ENCODE assay signal across 1 cellular context in genomic region chr12:127343941-127344340, GRCh38.
TF ChIP-seq lines count a peak whose summit lies in the region.

No MANE protein-coding gene starts in this region.

TF ChIP-seq in H1, 55 proteins besides CTCF, POLR2A, EP300 and RAD21 (continued from another document):
- TF ChIP-seq, protein P1, sequence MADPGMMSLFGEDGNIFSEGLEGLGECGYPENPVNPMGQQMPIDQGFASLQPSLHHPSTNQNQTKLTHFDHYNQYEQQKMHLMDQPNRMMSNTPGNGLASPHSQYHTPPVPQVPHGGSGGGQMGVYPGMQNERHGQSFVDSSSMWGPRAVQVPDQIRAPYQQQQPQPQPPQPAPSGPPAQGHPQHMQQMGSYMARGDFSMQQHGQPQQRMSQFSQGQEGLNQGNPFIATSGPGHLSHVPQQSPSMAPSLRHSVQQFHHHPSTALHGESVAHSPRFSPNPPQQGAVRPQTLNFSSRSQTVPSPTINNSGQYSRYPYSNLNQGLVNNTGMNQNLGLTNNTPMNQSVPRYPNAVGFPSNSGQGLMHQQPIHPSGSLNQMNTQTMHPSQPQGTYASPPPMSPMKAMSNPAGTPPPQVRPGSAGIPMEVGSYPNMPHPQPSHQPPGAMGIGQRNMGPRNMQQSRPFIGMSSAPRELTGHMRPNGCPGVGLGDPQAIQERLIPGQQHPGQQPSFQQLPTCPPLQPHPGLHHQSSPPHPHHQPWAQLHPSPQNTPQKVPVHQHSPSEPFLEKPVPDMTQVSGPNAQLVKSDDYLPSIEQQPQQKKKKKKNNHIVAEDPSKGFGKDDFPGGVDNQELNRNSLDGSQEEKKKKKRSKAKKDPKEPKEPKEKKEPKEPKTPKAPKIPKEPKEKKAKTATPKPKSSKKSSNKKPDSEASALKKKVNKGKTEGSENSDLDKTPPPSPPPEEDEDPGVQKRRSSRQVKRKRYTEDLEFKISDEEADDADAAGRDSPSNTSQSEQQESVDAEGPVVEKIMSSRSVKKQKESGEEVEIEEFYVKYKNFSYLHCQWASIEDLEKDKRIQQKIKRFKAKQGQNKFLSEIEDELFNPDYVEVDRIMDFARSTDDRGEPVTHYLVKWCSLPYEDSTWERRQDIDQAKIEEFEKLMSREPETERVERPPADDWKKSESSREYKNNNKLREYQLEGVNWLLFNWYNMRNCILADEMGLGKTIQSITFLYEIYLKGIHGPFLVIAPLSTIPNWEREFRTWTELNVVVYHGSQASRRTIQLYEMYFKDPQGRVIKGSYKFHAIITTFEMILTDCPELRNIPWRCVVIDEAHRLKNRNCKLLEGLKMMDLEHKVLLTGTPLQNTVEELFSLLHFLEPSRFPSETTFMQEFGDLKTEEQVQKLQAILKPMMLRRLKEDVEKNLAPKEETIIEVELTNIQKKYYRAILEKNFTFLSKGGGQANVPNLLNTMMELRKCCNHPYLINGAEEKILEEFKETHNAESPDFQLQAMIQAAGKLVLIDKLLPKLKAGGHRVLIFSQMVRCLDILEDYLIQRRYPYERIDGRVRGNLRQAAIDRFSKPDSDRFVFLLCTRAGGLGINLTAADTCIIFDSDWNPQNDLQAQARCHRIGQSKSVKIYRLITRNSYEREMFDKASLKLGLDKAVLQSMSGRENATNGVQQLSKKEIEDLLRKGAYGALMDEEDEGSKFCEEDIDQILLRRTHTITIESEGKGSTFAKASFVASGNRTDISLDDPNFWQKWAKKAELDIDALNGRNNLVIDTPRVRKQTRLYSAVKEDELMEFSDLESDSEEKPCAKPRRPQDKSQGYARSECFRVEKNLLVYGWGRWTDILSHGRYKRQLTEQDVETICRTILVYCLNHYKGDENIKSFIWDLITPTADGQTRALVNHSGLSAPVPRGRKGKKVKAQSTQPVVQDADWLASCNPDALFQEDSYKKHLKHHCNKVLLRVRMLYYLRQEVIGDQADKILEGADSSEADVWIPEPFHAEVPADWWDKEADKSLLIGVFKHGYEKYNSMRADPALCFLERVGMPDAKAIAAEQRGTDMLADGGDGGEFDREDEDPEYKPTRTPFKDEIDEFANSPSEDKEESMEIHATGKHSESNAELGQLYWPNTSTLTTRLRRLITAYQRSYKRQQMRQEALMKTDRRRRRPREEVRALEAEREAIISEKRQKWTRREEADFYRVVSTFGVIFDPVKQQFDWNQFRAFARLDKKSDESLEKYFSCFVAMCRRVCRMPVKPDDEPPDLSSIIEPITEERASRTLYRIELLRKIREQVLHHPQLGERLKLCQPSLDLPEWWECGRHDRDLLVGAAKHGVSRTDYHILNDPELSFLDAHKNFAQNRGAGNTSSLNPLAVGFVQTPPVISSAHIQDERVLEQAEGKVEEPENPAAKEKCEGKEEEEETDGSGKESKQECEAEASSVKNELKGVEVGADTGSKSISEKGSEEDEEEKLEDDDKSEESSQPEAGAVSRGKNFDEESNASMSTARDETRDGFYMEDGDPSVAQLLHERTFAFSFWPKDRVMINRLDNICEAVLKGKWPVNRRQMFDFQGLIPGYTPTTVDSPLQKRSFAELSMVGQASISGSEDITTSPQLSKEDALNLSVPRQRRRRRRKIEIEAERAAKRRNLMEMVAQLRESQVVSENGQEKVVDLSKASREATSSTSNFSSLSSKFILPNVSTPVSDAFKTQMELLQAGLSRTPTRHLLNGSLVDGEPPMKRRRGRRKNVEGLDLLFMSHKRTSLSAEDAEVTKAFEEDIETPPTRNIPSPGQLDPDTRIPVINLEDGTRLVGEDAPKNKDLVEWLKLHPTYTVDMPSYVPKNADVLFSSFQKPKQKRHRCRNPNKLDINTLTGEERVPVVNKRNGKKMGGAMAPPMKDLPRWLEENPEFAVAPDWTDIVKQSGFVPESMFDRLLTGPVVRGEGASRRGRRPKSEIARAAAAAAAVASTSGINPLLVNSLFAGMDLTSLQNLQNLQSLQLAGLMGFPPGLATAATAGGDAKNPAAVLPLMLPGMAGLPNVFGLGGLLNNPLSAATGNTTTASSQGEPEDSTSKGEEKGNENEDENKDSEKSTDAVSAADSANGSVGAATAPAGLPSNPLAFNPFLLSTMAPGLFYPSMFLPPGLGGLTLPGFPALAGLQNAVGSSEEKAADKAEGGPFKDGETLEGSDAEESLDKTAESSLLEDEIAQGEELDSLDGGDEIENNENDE (IDR thresholded peaks at IDR 0.05; ENCODE audit: insufficient replicate concordance, low read length), result no peak
TF ChIP-seq in H1: peak in this region for 0.
